In genomic region chr20:5078399-5078958, GRCh38 we compare ENCODE assay signal across 1 cellular context.
TF ChIP-seq lines count a peak whose summit lies in the region.

No MANE protein-coding gene starts in this region.

TF ChIP-seq in HepG2, 621 proteins besides CTCF, POLR2A, EP300 and RAD21 (continued from another document and continues in another):
- peak; percentile 28; the same call in 1 of the 2 replicates for TF ChIP-seq PAXIP1 (CRISPR knock-in tag; conservative IDR thresholded peaks at IDR 0.05)
- no peak for TF ChIP-seq U2AF1 (optimal IDR thresholded peaks at IDR 0.05; ENCODE audit: low read depth, low read length)
- TF ChIP-seq NBN (conservative IDR thresholded peaks at IDR 0.05): no peak
- TF ChIP-seq ZNF660 (CRISPR knock-in tag; IDR thresholded peaks at IDR 0.05; ENCODE audit: borderline replicate concordance, low read depth): no peak
- no peak for TF ChIP-seq HMG20A (CRISPR knock-in tag; IDR thresholded peaks at IDR 0.05; ENCODE audit: borderline replicate concordance)
- TF ChIP-seq DZIP1 (CRISPR knock-in tag; IDR thresholded peaks at IDR 0.05): no peak
- TF ChIP-seq FUBP1 (CRISPR knock-in tag; IDR thresholded peaks at IDR 0.05; ENCODE audit: borderline replicate concordance): no peak
- no peak for TF ChIP-seq TRAFD1 (CRISPR knock-in tag; IDR thresholded peaks at IDR 0.05; ENCODE audit: borderline replicate concordance)
- no peak for TF ChIP-seq ZNF431 (CRISPR knock-in tag; IDR thresholded peaks at IDR 0.05; ENCODE audit: borderline replicate concordance, low read depth)
- TF ChIP-seq ZNF737 (CRISPR knock-in tag; IDR thresholded peaks at IDR 0.05; ENCODE audit: borderline replicate concordance): no peak
- peak; percentile 45; the same call in 1 of the 2 replicates for TF ChIP-seq TFDP2 (CRISPR knock-in tag; IDR thresholded peaks at IDR 0.05)
- TF ChIP-seq ZMAT3 (CRISPR knock-in tag; conservative IDR thresholded peaks at IDR 0.05): no peak
- TF ChIP-seq KLF15 (CRISPR knock-in tag; IDR thresholded peaks at IDR 0.05; ENCODE audit: borderline replicate concordance): no peak
- TF ChIP-seq ZBTB44 (CRISPR knock-in tag; IDR thresholded peaks at IDR 0.05): no peak
- no peak for TF ChIP-seq SIX4 (CRISPR knock-in tag; IDR thresholded peaks at IDR 0.05)
- no peak for TF ChIP-seq DRAP1 (CRISPR knock-in tag; IDR thresholded peaks at IDR 0.05)
- no peak for TF ChIP-seq ELK4 (CRISPR knock-in tag; IDR thresholded peaks at IDR 0.05; ENCODE audit: borderline replicate concordance)
- TF ChIP-seq ZNF180 (CRISPR knock-in tag; IDR thresholded peaks at IDR 0.05; ENCODE audit: borderline replicate concordance, low read depth): no peak
- no peak for TF ChIP-seq ZNF235 (CRISPR knock-in tag; IDR thresholded peaks at IDR 0.05; ENCODE audit: borderline replicate concordance)
- TF ChIP-seq CHD4 (IDR thresholded peaks at IDR 0.05; ENCODE audit: borderline replicate concordance, low read length): no peak
- no peak for TF ChIP-seq ZNF878 (CRISPR knock-in tag; IDR thresholded peaks at IDR 0.05)
- TF ChIP-seq PHF8 (CRISPR knock-in tag; IDR thresholded peaks at IDR 0.05): no peak
- no peak; the same call in 1 of the 2 replicates for TF ChIP-seq PRDM10 (CRISPR knock-in tag; IDR thresholded peaks at IDR 0.05; ENCODE audit: low read depth)
- TF ChIP-seq GATA4 (IDR thresholded peaks at IDR 0.05; ENCODE audit: borderline replicate concordance, low read depth): no peak
- TF ChIP-seq ZNF530 (CRISPR knock-in tag; IDR thresholded peaks at IDR 0.05; ENCODE audit: low read depth): no peak
- TF ChIP-seq MTERF4 (CRISPR knock-in tag; IDR thresholded peaks at IDR 0.05): no peak
- no peak for TF ChIP-seq FOSL2 (CRISPR knock-in tag; IDR thresholded peaks at IDR 0.05)
- TF ChIP-seq MNT (IDR thresholded peaks at IDR 0.05): no peak
- TF ChIP-seq ZBTB49 (CRISPR knock-in tag; IDR thresholded peaks at IDR 0.05; ENCODE audit: borderline replicate concordance): no peak
- TF ChIP-seq ZEB1 (IDR thresholded peaks at IDR 0.05; ENCODE audit: insufficient replicate concordance, low read depth): no peak
